21 cellular contexts compared by ENCODE assay signal in genomic region chr3:187572431-187572830, GRCh38.
DNase-seq lines count a peak whose midpoint lies in the region; ATAC-seq and TF ChIP-seq lines count a peak whose summit lies in the region.
"Had no signal": no experiment of that assay in that cellular context is flagged by ENCODE, and none has a peak within 500 bp of the region (broad histone marks: within the 10 kb centered on the region; RNA-seq: fewer than 3 reads in every experiment).

No MANE protein-coding gene starts in this region.

- H3K36me3 Mint-ChIP-seq in natural killer cell, result no peaks in the 10 kb centered on the region
- H3K36me3 Mint-ChIP-seq: IgD-negative memory B cell had no signal

- H3K9me3 Mint-ChIP-seq in natural killer cell, result no peaks in the 10 kb centered on the region
- H3K9me3 Mint-ChIP-seq: CD4-positive, alpha-beta T cell; IgD-negative memory B cell had no signal

- no peak overlapping the region for H3K27ac Mint-ChIP-seq in natural killer cell
- H3K27ac Mint-ChIP-seq: CD4-positive, alpha-beta T cell; IgD-negative memory B cell had no signal

- intact Hi-C loops in natural killer cell (cut with micrococcal nuclease), result no loop called here

- no peak for TF ChIP-seq CTCF in natural killer cell (IDR thresholded peaks at IDR 0.05)

- no peaks in the 10 kb centered on the region for H3K4me1 Mint-ChIP-seq in natural killer cell
- H3K4me1 Mint-ChIP-seq: IgD-negative memory B cell had no signal

- peaks cover 14 to 17% of the 10 kb centered on the region in 2 donors for H3K27me3 Mint-ChIP-seq in natural killer cell (ENCODE audit: low read depth in 2 of 2)

- no peak overlapping the region for H3K4me3 Mint-ChIP-seq in natural killer cell
- H3K4me3 Mint-ChIP-seq: CD4-positive, alpha-beta T cell; IgD-negative memory B cell had no signal

- ATAC-seq in natural killer cell, result no peak
- ATAC-seq in GM18867 (IDR thresholded peaks at IDR 0.05; ENCODE audit: unreplicated experiment), result no peak

- DNase-seq in M059J (ENCODE audit: low read depth) (peak; percentile 43), amniotic epithelial cell (ENCODE audit: low read depth) (peak; percentile 65), iris pigment epithelial cell (ENCODE audit: low read depth) (peak; percentile 47), renal cortical epithelial cell (ENCODE audit: low read depth) (peak; percentile 77), natural killer cell (no peak), NCI-H2081 treated with DMSO at 0.1 percent for 48 hours (lab: John Stamatoyannopoulos, UW) (no peak), HCEC 1CT (no peak)
- DNase-seq: AML-193; CD4-positive, alpha-beta T cell; NCI-H1092; NCI-H1417 treated with DMSO at 0.1 percent for 48 hours; NCI-H1694 treated with DMSO at 0.1 percent for 48 hours; NCI-H2081; NCI-H2171; NCI-H524; NCI-H748 treated with DMSO at 0.1 percent for 48 hours; PC-9; Right ventricle myocardium superior; RPMI8226 had no signal

Comparison
In these comparisons a context has a peak if more than half of its experiments do, and no peak if none do; other contexts are left out.
1. DNase-seq: peak in M059J (single experiment), amniotic epithelial cell (single experiment), iris pigment epithelial cell (single experiment) and renal cortical epithelial cell (single experiment); none in natural killer cell (single experiment), NCI-H2081 treated with DMSO at 0.1 percent for 48 hours (single experiment) and HCEC 1CT (single experiment).